29 cellular contexts compared by ENCODE assay signal in the genomic region with DNA sequence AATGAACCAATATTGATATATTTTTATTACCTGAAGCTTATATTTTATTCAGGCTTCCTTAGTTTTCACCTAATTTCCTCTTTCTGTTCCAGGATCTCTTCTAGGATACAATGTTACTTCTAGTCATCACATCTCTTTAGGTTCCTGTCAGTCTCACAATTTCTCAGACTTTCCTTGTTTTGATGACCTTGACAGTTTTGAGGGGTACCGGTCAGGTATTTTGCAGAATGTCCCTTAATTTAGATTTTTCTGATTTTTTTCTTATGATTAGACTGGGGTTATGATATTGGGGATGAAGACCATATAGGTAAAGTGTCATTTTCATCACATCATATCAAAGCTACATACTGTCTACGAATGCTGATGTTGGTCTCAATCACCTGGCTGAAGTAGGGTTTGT.
"Had no signal": no experiment of that assay in that cellular context is flagged by ENCODE, and none has a peak within 500 bp of the region (broad histone marks: within the 10 kb centered on the region; RNA-seq: fewer than 3 reads in every experiment).

No MANE protein-coding gene starts in this region.

- H3K36me3 ChIP-seq: stomach, suprapubic skin, thoracic aorta, thyroid gland, tibial artery, tibial nerve, transverse colon, upper lobe of left lung, upper lobe of right lung, uterus, vagina had no signal

- H3K27me3 ChIP-seq: stomach, suprapubic skin, testis, thyroid gland, tibial artery, tibial nerve, transverse colon, upper lobe of left lung, upper lobe of right lung, uterus, vagina had no signal

- H3K27ac Mint-ChIP-seq: stimulated activated effector memory CD8-positive, alpha-beta T cell treated with anti-CD3 and anti-CD28 coated beads, Interleukin-12 subunit alpha, Interleukin-12 subunit beta, amount 100 ng/mL, for 72 hours; stimulated activated memory B cell treated with anti-CD40 and anti-IgM and Interleukin-4, amounts not matched to agents 10 μg/mL and 1 μg/mL and 100 μg/mL, for 72 hours; stimulated activated naive B cell treated with anti-CD40 and anti-IgM and Interleukin-4, amounts not matched to agents 10 μg/mL and 1 μg/mL and 100 μg/mL, for 72 hours; stimulated activated naive CD8-positive, alpha-beta T cell treated with anti-CD3 and anti-CD28 coated beads, Interleukin-15, amount 100 ng/mL, for 72 hours; stimulated activated naive CD8-positive, alpha-beta T cell treated with anti-CD3 and anti-CD28 coated beads, Interleukin-15, Interleukin-2, amounts not matched to agents 100 ng/mL and 50 ng/mL, for 24 hours; type B pancreatic cell had no signal

- H3K4me3 ChIP-seq: stomach, suprapubic skin, testis, thoracic aorta, thyroid gland, tibial artery, tibial nerve, transverse colon, upper lobe of left lung, upper lobe of right lung, uterus, vagina had no signal

- ATAC-seq: stimulated activated effector memory CD8-positive, alpha-beta T cell treated with anti-CD3 and anti-CD28 coated beads, Interleukin-12 subunit alpha, Interleukin-12 subunit beta, amount 100 ng/mL, for 72 hours; stimulated activated memory B cell treated with anti-CD40 and anti-IgM and Interleukin-4, amounts not matched to agents 10 μg/mL and 1 μg/mL and 100 μg/mL, for 72 hours; stimulated activated naive B cell treated with anti-CD40 and anti-IgM and Interleukin-4, amounts not matched to agents 10 μg/mL and 1 μg/mL and 100 μg/mL, for 72 hours; stimulated activated naive CD8-positive, alpha-beta T cell treated with anti-CD3 and anti-CD28 coated beads, Interleukin-15, amount 100 ng/mL, for 72 hours; stimulated activated naive CD8-positive, alpha-beta T cell treated with anti-CD3 and anti-CD28 coated beads, Interleukin-15, Interleukin-2, amounts not matched to agents 100 U/mL and 50 U/mL, for 24 hours; upper lobe of right lung had no signal

- H3K9me3 ChIP-seq: stomach, suprapubic skin, testis, thoracic aorta, thyroid gland, tibial artery, transverse colon, upper lobe of left lung, upper lobe of right lung, uterus, vagina had no signal

- H3K9me3 Mint-ChIP-seq: stimulated activated naive CD8-positive, alpha-beta T cell treated with anti-CD3 and anti-CD28 coated beads, Interleukin-15, Interleukin-2, amounts not matched to agents 100 ng/mL and 50 ng/mL, for 24 hours; type B pancreatic cell had no signal

- H3K4me1 Mint-ChIP-seq: stimulated activated effector memory CD8-positive, alpha-beta T cell treated with anti-CD3 and anti-CD28 coated beads, Interleukin-12 subunit alpha, Interleukin-12 subunit beta, amount 100 ng/mL, for 72 hours; stimulated activated memory B cell treated with anti-CD40 and anti-IgM and Interleukin-4, amounts not matched to agents 10 μg/mL and 1 μg/mL and 100 μg/mL, for 72 hours; stimulated activated naive B cell treated with anti-CD40 and anti-IgM and Interleukin-4, amounts not matched to agents 10 μg/mL and 1 μg/mL and 100 μg/mL, for 72 hours; stimulated activated naive CD8-positive, alpha-beta T cell treated with anti-CD3 and anti-CD28 coated beads, Interleukin-15, amount 100 ng/mL, for 72 hours had no signal

- DNase-seq: stimulated activated CD4-positive, alpha-beta T cell treated with anti-CD3 and anti-CD28 coated beads, Interleukin-2, amount 100 ng/mL, for 48 hours; stimulated activated CD4-positive, alpha-beta T cell treated with anti-CD3 and anti-CD28 coated beads, Interleukin-4, amount 100 ng/mL, for 1 hour; stimulated activated CD4-positive, alpha-beta T cell treated with anti-CD3 and anti-CD28 coated beads, Interleukin-4, amount 100 ng/mL, for 24 hours; stimulated activated CD4-positive, alpha-beta T cell treated with anti-CD3 and anti-CD28 coated beads, Interleukin-4, amount 100 ng/mL, for 4 hours; stimulated activated CD8-positive, alpha-beta memory T cell treated with anti-CD3 and anti-CD28 coated beads, Interleukin-4, amount 100 ng/mL, for 48 hours; stimulated activated naive B cell treated with anti-CD40 and anti-IgM and Interleukin-4, amounts not matched to agents 10 μg/mL and 1 μg/mL and 100 μg/mL, for 72 hours; stimulated activated naive CD4-positive, alpha-beta T cell; stimulated activated naive CD4-positive, alpha-beta T cell treated with Interleukin-2 at 50 U/mL for 16 hours; stimulated activated naive CD8-positive, alpha-beta T cell treated with anti-CD3 and anti-CD28 coated beads, Interleukin-15, amount 100 ng/mL, for 72 hours; stimulated activated naive CD8-positive, alpha-beta T cell treated with anti-CD3 and anti-CD28 coated beads, Interleukin-15, Interleukin-2, amounts not matched to agents 100 U/mL and 50 U/mL, for 24 hours; stomach; substantia nigra; testis; thyroid gland; tibial artery; transverse colon; trophoblast cell; upper lobe of left lung; upper lobe of right lung; uterus had no signal

- FAIRE-seq: urothelium cell line had no signal

- H3K4me3 Mint-ChIP-seq: stimulated activated effector memory CD8-positive, alpha-beta T cell treated with anti-CD3 and anti-CD28 coated beads, Interleukin-12 subunit alpha, Interleukin-12 subunit beta, amount 100 ng/mL, for 72 hours; stimulated activated memory B cell treated with anti-CD40 and anti-IgM and Interleukin-4, amounts not matched to agents 10 μg/mL and 1 μg/mL and 100 μg/mL, for 72 hours; stimulated activated naive B cell treated with anti-CD40 and anti-IgM and Interleukin-4, amounts not matched to agents 10 μg/mL and 1 μg/mL and 100 μg/mL, for 72 hours; stimulated activated naive CD8-positive, alpha-beta T cell treated with anti-CD3 and anti-CD28 coated beads, Interleukin-15, amount 100 ng/mL, for 72 hours; stimulated activated naive CD8-positive, alpha-beta T cell treated with anti-CD3 and anti-CD28 coated beads, Interleukin-15, Interleukin-2, amounts not matched to agents 100 ng/mL and 50 ng/mL, for 24 hours; type B pancreatic cell had no signal

- H3K27me3 Mint-ChIP-seq: stimulated activated naive CD8-positive, alpha-beta T cell treated with anti-CD3 and anti-CD28 coated beads, Interleukin-15, amount 100 ng/mL, for 72 hours had no signal

- H3K4me1 ChIP-seq: stomach, suprapubic skin, testis, thyroid gland, tibial artery, tibial nerve, transverse colon, upper lobe of left lung, upper lobe of right lung, uterus, vagina had no signal

- H3K27ac ChIP-seq: stomach, suprapubic skin, testis, thoracic aorta, thyroid gland, tibial artery, tibial nerve, transverse colon, upper lobe of left lung, upper lobe of right lung, uterus, vagina had no signal

- H3K36me3 Mint-ChIP-seq: stimulated activated effector memory CD8-positive, alpha-beta T cell treated with anti-CD3 and anti-CD28 coated beads, Interleukin-12 subunit alpha, Interleukin-12 subunit beta, amount 100 ng/mL, for 72 hours; stimulated activated memory B cell treated with anti-CD40 and anti-IgM and Interleukin-4, amounts not matched to agents 10 μg/mL and 1 μg/mL and 100 μg/mL, for 72 hours; stimulated activated naive B cell treated with anti-CD40 and anti-IgM and Interleukin-4, amounts not matched to agents 10 μg/mL and 1 μg/mL and 100 μg/mL, for 72 hours; type B pancreatic cell had no signal
